ENCODE assay signal across 8 cellular contexts in the genomic region with DNA sequence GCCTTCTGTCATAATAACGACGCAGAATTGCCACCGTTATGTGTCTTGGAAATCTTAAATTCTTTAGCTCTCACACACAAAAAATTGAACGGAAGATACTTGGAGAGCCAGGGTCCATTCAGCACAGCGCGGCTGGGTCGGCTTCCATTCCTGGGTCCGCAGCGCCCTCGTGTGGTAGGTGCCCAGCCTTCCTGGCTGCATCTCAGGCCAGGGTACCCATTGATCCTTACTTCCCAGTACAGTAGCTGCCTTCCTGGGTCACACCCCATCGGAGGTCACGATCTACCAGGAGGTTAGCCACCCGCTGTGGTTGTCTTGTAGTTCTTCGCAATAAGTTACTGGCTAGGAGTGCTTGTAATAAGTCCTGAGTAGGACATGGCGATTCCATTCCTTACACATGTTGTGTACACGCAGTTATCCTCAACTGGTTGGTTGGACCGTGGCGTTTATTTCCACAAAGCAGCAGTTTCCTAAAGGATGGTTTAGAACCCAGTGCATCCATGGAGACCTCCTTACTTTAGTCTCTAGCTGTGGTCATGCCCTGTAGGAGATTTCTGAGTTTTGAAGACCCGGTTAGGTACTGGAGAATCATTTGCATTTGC. TPM values are rescaled to one million over a fixed set of nuclear protein-coding genes. Genes with fewer than 3 reads are reported as not detected.
A peak's percentile ranks its signal among the peaks of the same experiment; 100 is the strongest.
DNase-seq lines count a peak whose midpoint lies in the region; ATAC-seq, FAIRE-seq and TF ChIP-seq lines count a peak whose summit lies in the region.

No MANE protein-coding gene starts in this region.

- DNase-seq in AG08396 (ENCODE audit: low spot score), result peak; percentile 88
- peak; percentile 56 for DNase-seq in NCI-H2081 treated with DMSO at 0.1 percent for 48 hours (lab: John Stamatoyannopoulos, UW)
- DNase-seq in bronchial epithelial cell (ENCODE audit: low read depth), result peak; percentile 41
- DNase-seq in left colon, result peak; percentile 59 to 92
- DNase-seq in stimulated activated CD4-positive, alpha-beta T cell treated with anti-CD3 and anti-CD28 coated beads, Interleukin-4, amount 100 ng/mL, for 1 hour, result peak; percentile 74

- intact Hi-C loops in left colon (cut with DNase I, micrococcal nuclease), result loop anchor here in 1 of 2 donors (5.0 kb wide), 1 partner anchor 85 kb away; the partner anchor contains the start of gene C1orf115

- no peaks in the 10 kb centered on the region for H3K36me3 ChIP-seq in bronchial epithelial cell (ENCODE audit: control insufficient read depth, insufficient read depth, low read length)

- H3K27me3 ChIP-seq in bronchial epithelial cell (ENCODE audit: control insufficient read depth, insufficient read depth, low read length), result no peaks in the 10 kb centered on the region

- ATAC-seq in GM18511 (IDR thresholded peaks at IDR 0.05; ENCODE audit: unreplicated experiment) (peak; percentile 87), HG02973 (IDR thresholded peaks at IDR 0.05; ENCODE audit: unreplicated experiment) (peak; percentile 85), left colon (peak; percentile 99)

- H3K4me3 ChIP-seq in WI38 (ENCODE audit: low read depth, low read length) (no peak overlapping the region), bronchial epithelial cell (ENCODE audit: low read depth, low read length) (no peak overlapping the region)

- TF ChIP-seq CTCF in WI38 (IDR thresholded peaks at IDR 0.05; ENCODE audit: low read depth, low read length) (peak; percentile 93), bronchial epithelial cell (IDR thresholded peaks at IDR 0.05; ENCODE audit: insufficient read depth, low read length, severe bottlenecking) (peak; percentile 98)

- peak; percentile 23 for FAIRE-seq in bronchial epithelial cell (lab: Jason Lieb, UNC)

RNA-seq across cellular contexts. Expression of gene MTARC1, which starts 9.9 kb away (rescaled TPM):
- total RNA-seq in bronchial epithelial cell (2.0 and 5.8 TPM in 2 replicates), left colon (10 to 100 TPM; 27.3 to 35.2 TPM)

RNA-seq across cellular contexts. Expression of gene MTARC2, which starts 28.7 kb away (rescaled TPM):
- total RNA-seq in bronchial epithelial cell (1.7 and 2.6 TPM in 2 replicates), left colon (10 to 100 TPM; 36.2 to 40.0 TPM)

Comparison
In these comparisons a context has a peak if more than half of its experiments do, and no peak if none do; other contexts are left out.
1. RNA of gene MTARC2, which starts 28.7 kb away (total RNA-seq): 36.2 to 40.0 TPM in left colon; 1.7 to 2.6 TPM in bronchial epithelial cell; every median in the first group is over 10 times any median in the second.
2. Peak in every context shown above with its lines, with median percentiles within 50 percentile points of each other: DNase-seq and ATAC-seq.